8 cellular contexts compared by ENCODE assay signal in the genomic region with DNA sequence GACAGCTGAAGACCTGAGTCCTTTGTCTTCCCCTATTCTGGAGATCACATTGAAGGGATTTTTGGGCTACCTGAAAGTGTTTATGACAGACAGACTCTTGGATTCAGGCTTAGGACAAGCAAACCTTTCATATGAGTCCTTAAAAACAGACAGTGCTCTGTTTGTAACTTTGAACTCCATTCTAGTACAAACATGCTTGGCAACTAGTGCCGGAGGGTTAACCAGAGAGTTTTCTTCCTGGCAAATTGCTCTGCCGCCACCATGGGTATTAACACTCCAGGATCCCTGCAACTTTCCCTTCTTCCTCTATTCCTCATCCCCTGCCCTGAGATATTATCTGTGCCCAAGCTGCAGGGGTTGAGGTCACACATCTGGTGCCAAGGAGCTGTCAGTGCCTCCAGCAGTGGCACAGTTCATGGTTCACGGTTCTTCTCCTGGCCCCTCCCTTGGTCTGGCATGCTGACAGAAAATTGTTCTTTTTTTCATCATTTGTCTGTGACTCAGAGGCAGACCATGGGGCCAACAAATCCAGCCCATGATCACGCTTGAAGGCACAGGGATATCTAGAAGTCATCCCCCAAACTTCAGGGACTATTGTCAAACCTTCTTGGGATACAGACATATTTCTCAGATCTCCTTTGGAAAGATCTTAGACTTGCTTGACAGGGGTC.
DNase-seq lines count a peak whose midpoint lies in the region; ATAC-seq and TF ChIP-seq lines count a peak whose summit lies in the region.

No MANE protein-coding gene starts in this region.

- DNase-seq in stimulated activated CD4-positive, alpha-beta T cell treated with anti-CD3 and anti-CD28 coated beads, Interleukin-15, amount 100 ng/mL, for 24 hours: peak; percentile 47
- no peak for DNase-seq in stimulated activated CD4-positive, alpha-beta T cell treated with anti-CD3 and anti-CD28 coated beads, Interleukin-4, amount 100 ng/mL, for 1 hour
- peak; percentile 77 for DNase-seq in adipocyte (ENCODE audit: low read depth)
- DNase-seq in left colon: peak in 1 of 2 donors; percentile 33
- peak; percentile 36 to 45 for DNase-seq in uterus
- no peak for DNase-seq in NCI-H2196 treated with DMSO at 0.1 percent for 48 hours (lab: John Stamatoyannopoulos, UW; ENCODE audit: unreplicated experiment)
- DNase-seq in NCI-H82 treated with DMSO at 0.1 percent for 48 hours (lab: John Stamatoyannopoulos, UW; ENCODE audit: unreplicated experiment): no peak
- no peak for DNase-seq in activated CD8-positive, alpha-beta memory T cell treated with anti-CD3 and anti-CD28 coated beads for 24 hours

- TF ChIP-seq CTCF in uterus (IDR thresholded peaks at IDR 0.05): no peak

- no peaks in the 10 kb centered on the region for H3K36me3 ChIP-seq in adipocyte (ENCODE audit: control insufficient read depth, insufficient read depth, low read length, severe bottlenecking)
- H3K36me3 ChIP-seq in uterus: no peaks in the 10 kb centered on the region

- H3K4me1 ChIP-seq in adipocyte (ENCODE audit: control insufficient read depth, insufficient read depth, low read length) (peaks cover 39% of the 10 kb centered on the region), uterus (peaks cover 0 to 5% of the 10 kb centered on the region in 2 donors)

- no peak overlapping the region for H3K4me3 ChIP-seq in adipocyte (ENCODE audit: low read length)
- no peak overlapping the region for H3K4me3 ChIP-seq in uterus

- H3K9ac ChIP-seq in adipocyte (ENCODE audit: low read length): no peak overlapping the region

- H3K9me3 ChIP-seq in adipocyte (ENCODE audit: control insufficient read depth, low read length) (no peaks in the 10 kb centered on the region), uterus (no peaks in the 10 kb centered on the region)

- no peaks in the 10 kb centered on the region for H3K27me3 ChIP-seq in adipocyte (replicated peaks; ENCODE audit: control insufficient read depth, insufficient read depth, low read length)
- H3K27me3 ChIP-seq in uterus: no peaks in the 10 kb centered on the region

- intact Hi-C loops in left colon (cut with DNase I, micrococcal nuclease): no loop called here
- intact Hi-C loops in uterus (cut with DNase I; ENCODE audit: low total_unique reads): no loop called here

- ATAC-seq in left colon: peak; percentile 72

- TF ChIP-seq POLR2A in uterus (IDR thresholded peaks at IDR 0.05): no peak

- H3K27ac ChIP-seq in uterus: peak overlapping the region; percentile 18 to 45

Comparison
In these comparisons a context has a peak if more than half of its experiments do, and no peak if none do; other contexts are left out.
1. DNase-seq: peak in stimulated activated CD4-positive, alpha-beta T cell treated with anti-CD3 and anti-CD28 coated beads, Interleukin-15, amount 100 ng/mL, for 24 hours (single experiment), adipocyte (single experiment) and uterus (2 of 2); none in stimulated activated CD4-positive, alpha-beta T cell treated with anti-CD3 and anti-CD28 coated beads, Interleukin-4, amount 100 ng/mL, for 1 hour (single experiment), NCI-H2196 treated with DMSO at 0.1 percent for 48 hours (single experiment), NCI-H82 treated with DMSO at 0.1 percent for 48 hours (single experiment) and activated CD8-positive, alpha-beta memory T cell treated with anti-CD3 and anti-CD28 coated beads for 24 hours (single experiment).